ENCODE assay signal across 1 cellular context in the genomic region with DNA sequence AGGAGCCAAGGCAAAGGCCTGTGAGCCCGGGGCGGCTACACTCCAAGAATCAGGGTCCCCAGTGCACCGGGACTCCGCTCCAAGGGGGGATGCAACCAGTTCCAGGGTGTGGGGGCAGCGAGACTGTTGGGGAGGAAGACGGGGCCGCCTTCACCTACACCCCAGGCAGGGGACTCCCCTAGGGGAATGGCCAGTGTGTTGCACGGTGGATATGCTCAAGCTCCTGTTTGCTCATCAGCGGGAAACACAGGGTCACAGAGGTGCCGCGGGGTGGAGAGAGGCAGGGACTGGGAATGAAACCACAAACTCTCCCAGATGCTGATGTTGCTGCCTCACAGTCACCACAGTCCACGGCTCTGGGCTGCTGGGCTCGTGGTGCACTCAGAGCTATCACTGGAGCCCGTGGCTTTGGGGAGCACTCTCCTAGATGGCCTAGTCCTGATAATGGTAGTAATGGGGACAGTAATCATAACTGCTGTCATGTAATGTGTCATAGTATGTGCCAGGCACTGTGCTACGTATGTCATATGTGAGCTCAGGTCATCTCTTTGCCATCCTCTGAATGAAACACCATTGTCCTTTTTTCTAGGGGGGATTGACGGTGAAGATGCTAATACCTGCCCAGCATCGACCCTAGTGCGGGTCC.
TF ChIP-seq lines count a peak whose summit lies in the region.

No MANE protein-coding gene starts in this region.

TF ChIP-seq in HepG2, 621 proteins besides CTCF, POLR2A, EP300 and RAD21 (continued from another document):
- TF ChIP-seq, protein P1, sequence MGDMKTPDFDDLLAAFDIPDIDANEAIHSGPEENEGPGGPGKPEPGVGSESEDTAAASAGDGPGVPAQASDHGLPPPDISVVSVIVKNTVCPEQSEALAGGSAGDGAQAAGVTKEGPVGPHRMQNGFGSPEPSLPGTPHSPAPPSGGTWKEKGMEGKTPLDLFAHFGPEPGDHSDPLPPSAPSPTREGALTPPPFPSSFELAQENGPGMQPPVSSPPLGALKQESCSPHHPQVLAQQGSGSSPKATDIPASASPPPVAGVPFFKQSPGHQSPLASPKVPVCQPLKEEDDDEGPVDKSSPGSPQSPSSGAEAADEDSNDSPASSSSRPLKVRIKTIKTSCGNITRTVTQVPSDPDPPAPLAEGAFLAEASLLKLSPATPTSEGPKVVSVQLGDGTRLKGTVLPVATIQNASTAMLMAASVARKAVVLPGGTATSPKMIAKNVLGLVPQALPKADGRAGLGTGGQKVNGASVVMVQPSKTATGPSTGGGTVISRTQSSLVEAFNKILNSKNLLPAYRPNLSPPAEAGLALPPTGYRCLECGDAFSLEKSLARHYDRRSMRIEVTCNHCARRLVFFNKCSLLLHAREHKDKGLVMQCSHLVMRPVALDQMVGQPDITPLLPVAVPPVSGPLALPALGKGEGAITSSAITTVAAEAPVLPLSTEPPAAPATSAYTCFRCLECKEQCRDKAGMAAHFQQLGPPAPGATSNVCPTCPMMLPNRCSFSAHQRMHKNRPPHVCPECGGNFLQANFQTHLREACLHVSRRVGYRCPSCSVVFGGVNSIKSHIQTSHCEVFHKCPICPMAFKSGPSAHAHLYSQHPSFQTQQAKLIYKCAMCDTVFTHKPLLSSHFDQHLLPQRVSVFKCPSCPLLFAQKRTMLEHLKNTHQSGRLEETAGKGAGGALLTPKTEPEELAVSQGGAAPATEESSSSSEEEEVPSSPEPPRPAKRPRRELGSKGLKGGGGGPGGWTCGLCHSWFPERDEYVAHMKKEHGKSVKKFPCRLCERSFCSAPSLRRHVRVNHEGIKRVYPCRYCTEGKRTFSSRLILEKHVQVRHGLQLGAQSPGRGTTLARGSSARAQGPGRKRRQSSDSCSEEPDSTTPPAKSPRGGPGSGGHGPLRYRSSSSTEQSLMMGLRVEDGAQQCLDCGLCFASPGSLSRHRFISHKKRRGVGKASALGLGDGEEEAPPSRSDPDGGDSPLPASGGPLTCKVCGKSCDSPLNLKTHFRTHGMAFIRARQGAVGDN (CRISPR knock-in tag; IDR thresholded peaks at IDR 0.05), result peak; percentile 7; the same call in 1 of the 2 replicates
TF ChIP-seq in HepG2: peak in this region for 2; not testable (repeated sequence) for 619.
